32 cellular contexts compared by ENCODE assay signal in genomic region chr7:29353810-29354209, GRCh38.
"Had no signal": no experiment of that assay in that cellular context is flagged by ENCODE, and none has a peak within 500 bp of the region (broad histone marks: within the 10 kb centered on the region; RNA-seq: fewer than 3 reads in every experiment).

No MANE protein-coding gene starts in this region.

- ATAC-seq: activated CD4-positive, CD25-positive, alpha-beta regulatory T cell treated with anti-CD3 and anti-CD28 coated beads, Interleukin-2, amount 50 U/mL, for 24 hours; activated CD8-positive, alpha-beta T cell treated with anti-CD3 and anti-CD28 coated beads for 36 hours; activated naive CD8-positive, alpha-beta T cell treated with anti-CD3 and anti-CD28 coated beads, Interleukin-2, amount 50 U/mL, for 24 hours; body of pancreas; foreskin keratinocyte; gastrocnemius medialis; heart right ventricle; T-helper 17 cell had no signal

- H3K27ac Mint-ChIP-seq: activated B cell treated with CpG ODN at 0.5 μM for 24 hours; activated CD8-positive, alpha-beta T cell treated with anti-CD3 and anti-CD28 coated beads for 36 hours; activated naive CD4-positive, alpha-beta T cell treated with anti-CD3 and anti-CD28 coated beads for 36 hours; activated naive CD4-positive, alpha-beta T cell treated with anti-CD3 and anti-CD28 coated beads, Interleukin-2, amount 50 U/mL, for 24 hours; activated naive CD8-positive, alpha-beta T cell treated with anti-CD3 and anti-CD28 coated beads for 36 hours; activated naive CD8-positive, alpha-beta T cell treated with anti-CD3 and anti-CD28 coated beads, Interleukin-2, amount 50 U/mL, for 24 hours; activated T-helper 1 cell treated with anti-CD3 and anti-CD28 coated beads, Interleukin-12 subunit alpha, Interleukin-12 subunit beta, Interleukin-2, Interleukin-4 antibody, amounts not matched to agents 30 ng/mL and 10 ng/mL and 1 ng/mL, durations not matched to agents 14 hours and 24 hours and 36 hours; activated T-helper 2 cell treated with anti-CD3 and anti-CD28 coated beads, Interferon-gamma antibody, Interleukin-2, Interleukin-4, amounts not matched to agents 10 μg/mL and 5 μg/mL and 100 μg/mL, durations not matched to agents 14 hours and 24 hours and 36 hours; T-helper 17 cell; T-helper 2 cell treated with Interferon-gamma antibody and Interleukin-4, amounts not matched to agents 5 μg/mL and 100 μg/mL, for 36 hours had no signal

- DNase-seq: activated B cell treated with CpG ODN at 0.5 μM for 24 hours; activated CD4-positive, alpha-beta T cell treated with anti-CD3 and anti-CD28 coated beads for 48 hours; activated CD4-positive, alpha-beta T cell treated with anti-CD3 and anti-CD28 coated beads, Interleukin-2, amount 50 U/mL, for 1 hour; activated CD4-positive, alpha-beta T cell treated with anti-CD3 and anti-CD28 coated beads, Interleukin-2, amount 50 U/mL, for 48 hours; activated CD8-positive, alpha-beta memory T cell treated with anti-CD3 and anti-CD28 coated beads for 24 hours; activated CD8-positive, alpha-beta T cell treated with anti-CD3 and anti-CD28 coated beads for 36 hours; activated effector memory CD4-positive, alpha-beta T cell treated with anti-CD3 and anti-CD28 coated beads, Interleukin-2, amount 50 U/mL, for 16 hours; activated naive CD4-positive, alpha-beta T cell treated with anti-CD3 and anti-CD28 coated beads for 36 hours; activated naive CD8-positive, alpha-beta T cell treated with anti-CD3 and anti-CD28 coated beads for 36 hours; activated naive CD8-positive, alpha-beta T cell treated with anti-CD3 and anti-CD28 coated beads, Interleukin-2, amount 50 U/mL, for 24 hours; activated T-cell treated with anti-CD3 and anti-CD28 coated beads, Interleukin-2, amount 50 U/mL, for 48 hours; adrenal gland; amygdala; aorta; body of pancreas; cortex of kidney; dermis blood vessel endothelial cell; effector CD4-positive, alpha-beta T cell; erythroblast; foreskin keratinocyte; gastrocnemius medialis; heart right ventricle; T-helper 1 cell; T-helper 17 cell; T1000; WERI-Rb-1 had no signal

- H3K27me3 Mint-ChIP-seq: activated CD8-positive, alpha-beta T cell treated with anti-CD3 and anti-CD28 coated beads for 36 hours; activated naive CD8-positive, alpha-beta T cell treated with anti-CD3 and anti-CD28 coated beads, Interleukin-2, amount 50 U/mL, for 24 hours; T-helper 17 cell had no signal

- H3K4me3 ChIP-seq: adrenal gland, body of pancreas, esophagus muscularis mucosa, gastrocnemius medialis, heart right ventricle had no signal

- H3K4me3 Mint-ChIP-seq: activated B cell treated with CpG ODN at 0.5 μM for 24 hours; activated CD8-positive, alpha-beta T cell treated with anti-CD3 and anti-CD28 coated beads for 36 hours; activated naive CD4-positive, alpha-beta T cell treated with anti-CD3 and anti-CD28 coated beads for 36 hours; activated naive CD4-positive, alpha-beta T cell treated with anti-CD3 and anti-CD28 coated beads, Interleukin-2, amount 50 U/mL, for 24 hours; activated naive CD8-positive, alpha-beta T cell treated with anti-CD3 and anti-CD28 coated beads for 36 hours; activated naive CD8-positive, alpha-beta T cell treated with anti-CD3 and anti-CD28 coated beads, Interleukin-2, amount 50 U/mL, for 24 hours; activated T-helper 1 cell treated with anti-CD3 and anti-CD28 coated beads, Interleukin-12 subunit alpha, Interleukin-12 subunit beta, Interleukin-2, Interleukin-4 antibody, amounts not matched to agents 30 ng/mL and 10 ng/mL and 1 ng/mL, durations not matched to agents 14 hours and 24 hours and 36 hours; T-helper 17 cell; T-helper 2 cell treated with Interferon-gamma antibody and Interleukin-4, amounts not matched to agents 5 μg/mL and 100 μg/mL, for 36 hours had no signal

- H3K27me3 ChIP-seq: adrenal gland, body of pancreas, esophagus muscularis mucosa, gastrocnemius medialis, heart right ventricle had no signal

- H3K27ac ChIP-seq: adrenal gland, body of pancreas, esophagus muscularis mucosa, foreskin keratinocyte, gastrocnemius medialis, heart right ventricle, WERI-Rb-1 had no signal

- H3K36me3 ChIP-seq: adrenal gland, esophagus muscularis mucosa, gastrocnemius medialis, WERI-Rb-1 had no signal

- H3K9me3 Mint-ChIP-seq: activated B cell treated with CpG ODN at 0.5 μM for 24 hours; activated CD8-positive, alpha-beta T cell treated with anti-CD3 and anti-CD28 coated beads for 36 hours; activated naive CD4-positive, alpha-beta T cell treated with anti-CD3 and anti-CD28 coated beads for 36 hours; activated naive CD4-positive, alpha-beta T cell treated with anti-CD3 and anti-CD28 coated beads, Interleukin-2, amount 50 U/mL, for 24 hours; activated naive CD8-positive, alpha-beta T cell treated with anti-CD3 and anti-CD28 coated beads for 36 hours; activated naive CD8-positive, alpha-beta T cell treated with anti-CD3 and anti-CD28 coated beads, Interleukin-2, amount 50 U/mL, for 24 hours; activated T-helper 1 cell treated with anti-CD3 and anti-CD28 coated beads, Interleukin-12 subunit alpha, Interleukin-12 subunit beta, Interleukin-2, Interleukin-4 antibody, amounts not matched to agents 30 ng/mL and 10 ng/mL and 1 ng/mL, durations not matched to agents 14 hours and 24 hours and 36 hours; activated T-helper 2 cell treated with anti-CD3 and anti-CD28 coated beads, Interferon-gamma antibody, Interleukin-2, Interleukin-4, amounts not matched to agents 10 μg/mL and 5 μg/mL and 100 μg/mL, durations not matched to agents 14 hours and 24 hours and 36 hours; T-helper 2 cell treated with Interferon-gamma antibody and Interleukin-4, amounts not matched to agents 5 μg/mL and 100 μg/mL, for 36 hours had no signal

- H3K36me3 Mint-ChIP-seq: activated naive CD4-positive, alpha-beta T cell treated with anti-CD3 and anti-CD28 coated beads, Interleukin-2, amount 50 U/mL, for 24 hours; activated naive CD8-positive, alpha-beta T cell treated with anti-CD3 and anti-CD28 coated beads for 36 hours had no signal

- H3K9me3 ChIP-seq: adrenal gland, body of pancreas, esophagus muscularis mucosa, gastrocnemius medialis, heart right ventricle had no signal

- H3K4me1 Mint-ChIP-seq: activated B cell treated with CpG ODN at 0.5 μM for 24 hours; activated naive CD4-positive, alpha-beta T cell treated with anti-CD3 and anti-CD28 coated beads, Interleukin-2, amount 50 U/mL, for 24 hours; activated naive CD8-positive, alpha-beta T cell treated with anti-CD3 and anti-CD28 coated beads for 36 hours; activated naive CD8-positive, alpha-beta T cell treated with anti-CD3 and anti-CD28 coated beads, Interleukin-2, amount 50 U/mL, for 24 hours; T-helper 17 cell had no signal
